Comparison of ENCODE assay signal across 21 cellular contexts in the genomic region with DNA sequence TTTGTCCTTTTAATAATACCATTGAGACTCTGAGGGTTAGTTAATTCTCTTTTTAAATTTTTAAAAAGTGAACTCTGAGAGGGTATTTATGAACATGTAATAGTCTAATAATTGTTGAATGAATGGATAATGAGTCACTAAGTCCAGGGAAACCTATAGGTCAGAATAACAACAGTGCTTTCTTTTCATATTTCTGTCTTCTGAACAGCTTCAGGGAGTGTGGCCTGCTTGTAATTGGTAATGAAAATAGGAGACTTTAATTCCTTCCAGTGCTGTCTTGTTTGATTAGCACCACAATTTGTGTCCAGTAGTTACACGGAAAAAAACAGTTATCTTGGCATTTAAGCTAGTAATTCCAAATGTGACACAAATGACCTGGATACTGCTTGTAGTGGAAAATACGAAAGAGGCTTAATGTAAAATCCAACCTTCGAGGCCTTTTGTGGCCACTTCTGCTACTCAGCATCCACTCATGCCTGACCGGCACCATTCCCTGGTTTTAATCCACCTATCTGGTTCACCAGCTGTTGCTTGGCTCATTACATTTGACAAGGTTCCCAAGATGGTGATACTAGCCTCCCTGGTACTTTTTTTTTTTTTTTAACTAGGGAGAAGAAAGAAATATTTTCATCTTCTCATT.
DNase-seq lines count a peak whose midpoint lies in the region; ATAC-seq and TF ChIP-seq lines count a peak whose summit lies in the region.
"Had no signal": no experiment of that assay in that cellular context is flagged by ENCODE, and none has a peak within 500 bp of the region (broad histone marks: within the 10 kb centered on the region; RNA-seq: fewer than 3 reads in every experiment).

No MANE protein-coding gene starts in this region.

- no peaks in the 10 kb centered on the region for H3K9me3 ChIP-seq in SK-N-SH
- H3K9me3 ChIP-seq: upper lobe of left lung had no signal

- H3K27me3 ChIP-seq in SK-N-SH (ENCODE audit: insufficient read depth): no peaks in the 10 kb centered on the region
- H3K27me3 ChIP-seq: BLaER1, neural progenitor cell, upper lobe of left lung had no signal

- no peaks in the 10 kb centered on the region for H3K79me2 ChIP-seq in SK-N-SH (ENCODE audit: insufficient read depth)

- H3K9me2 ChIP-seq in SK-N-SH: no peaks in the 10 kb centered on the region

- no peak for TF ChIP-seq CTCF in SK-N-SH (IDR thresholded peaks at IDR 0.05)

- TF ChIP-seq EP300 in SK-N-SH (IDR thresholded peaks at IDR 0.05; ENCODE audit: borderline replicate concordance in 1 of 2, low read depth in 1 of 2, low read length in 1 of 2): no peak

- H3K27ac ChIP-seq in SK-N-SH (ENCODE audit: low read depth in 2 of 2, low read length in 1 of 2): peak overlapping the region in 1 of 2 experiments; percentile 11; a peak in 1 of 4 replicates
- H3K27ac ChIP-seq: A549, BLaER1, neural progenitor cell, SK-N-MC, skin epidermis, upper lobe of left lung had no signal

- peaks cover 9% of the 10 kb centered on the region for H3F3A ChIP-seq in SK-N-SH (replicated peaks; ENCODE audit: insufficient read depth)

- no peak overlapping the region for H2AFZ ChIP-seq in SK-N-SH (ENCODE audit: low read depth)
- H2AFZ ChIP-seq: neural progenitor cell had no signal

- WGBS in SK-N-SH (ENCODE audit: low lambda C conversion rate): 67% methylated on average over 4 of the region's 4 CpGs

- ATAC-seq in left lobe of liver: no peak
- ATAC-seq in activated CD4-positive, CD25-positive, alpha-beta regulatory T cell treated with anti-CD3 and anti-CD28 coated beads, Interleukin-2, amount 50 U/mL, for 24 hours: no peak

- H4K20me1 ChIP-seq in SK-N-SH (ENCODE audit: insufficient read depth): no peaks in the 10 kb centered on the region
- H4K20me1 ChIP-seq: BLaER1 had no signal

- H3K36me3 ChIP-seq in SK-N-SH (replicated peaks in 1 of 2; ENCODE audit: control insufficient read depth in 1 of 2, insufficient read depth in 2 of 2, low read length in 1 of 2): no peaks in the 10 kb centered on the region
- H3K36me3 ChIP-seq: BLaER1, neural progenitor cell, upper lobe of left lung had no signal

- DNase-seq in ACHN (peak; percentile 89), ELR (ENCODE audit: low read depth) (peak; percentile 26), SK-N-SH (no peak), left kidney (ENCODE audit: low read depth, low spot score) (peak; percentile 18), NCI-H2029 treated with DMSO at 0.1 percent for 48 hours (lab: John Stamatoyannopoulos, UW) (no peak), left lobe of liver (ENCODE audit: low spot score) (no peak), SIG-M5 (lab: John Stamatoyannopoulos, UW) (no peak)
- DNase-seq: activated CD4-positive, alpha-beta T cell treated with anti-CD3 and anti-CD28 coated beads, Interleukin-2, amount 10 ng/mL, durations not matched to agents 7 days and 5 days; activated naive CD4-positive, alpha-beta T cell treated with anti-CD3 and anti-CD28 coated beads for 36 hours; Calu3; GDM1; NCI-H1105 treated with DMSO at 0.1 percent for 48 hours; NCI-H510A treated with DMSO at 0.1 percent for 48 hours; stimulated activated CD4-positive, alpha-beta T cell treated with anti-CD3 and anti-CD28 coated beads, Interleukin-1b, Interleukin-23, amount 100 ng/mL, for 48 hours; upper lobe of left lung had no signal

- CTCF ChIA-PET in SK-N-SH (lab: Yijun Ruan, JAX): interaction anchor here (1.2 kb wide), 1 partner anchor 46 kb away, joined by 3 read pairs; no protein-coding TSS in a partner anchor

- no peak overlapping the region for H3K4me3 ChIP-seq in SK-N-SH (ENCODE audit: low read depth in 2 of 2, low read length in 1 of 2)
- H3K4me3 ChIP-seq: A549, BLaER1, neural progenitor cell, SK-N-MC, skin epidermis, upper lobe of left lung had no signal

- no peak overlapping the region for H3K9ac ChIP-seq in SK-N-SH
- H3K9ac ChIP-seq: BLaER1, neural progenitor cell had no signal

- in situ Hi-C loops in ACHN (cut with HindIII; ENCODE audit: low pct_ligation_motif_present, low pct_unique_long_range_greater_than_20kb, low sequenced_read_pairs): no loop called here

- POLR2A ChIA-PET in SK-N-SH (lab: Yijun Ruan, JAX): no interaction called here

- no peak for TF ChIP-seq RAD21 in SK-N-SH (IDR thresholded peaks at IDR 0.05; ENCODE audit: low read length)

- peak overlapping the region; percentile 21 for H3K4me2 ChIP-seq in SK-N-SH
- H3K4me2 ChIP-seq: A549, BLaER1, neural progenitor cell had no signal

- H3K4me1 ChIP-seq in SK-N-SH (ENCODE audit: control insufficient read depth in 1 of 2, insufficient read depth in 2 of 2, low read depth in 1 of 2, low read length in 1 of 2): peaks cover 0 to 12% of the 10 kb centered on the region in 2 experiments; a peak in 1 of 4 replicates
- H3K4me1 ChIP-seq: A549, BLaER1, neural progenitor cell, upper lobe of left lung had no signal

TF ChIP-seq in SK-N-SH, 30 proteins besides CTCF, POLR2A, EP300 and RAD21:
- TF ChIP-seq, protein P1, sequence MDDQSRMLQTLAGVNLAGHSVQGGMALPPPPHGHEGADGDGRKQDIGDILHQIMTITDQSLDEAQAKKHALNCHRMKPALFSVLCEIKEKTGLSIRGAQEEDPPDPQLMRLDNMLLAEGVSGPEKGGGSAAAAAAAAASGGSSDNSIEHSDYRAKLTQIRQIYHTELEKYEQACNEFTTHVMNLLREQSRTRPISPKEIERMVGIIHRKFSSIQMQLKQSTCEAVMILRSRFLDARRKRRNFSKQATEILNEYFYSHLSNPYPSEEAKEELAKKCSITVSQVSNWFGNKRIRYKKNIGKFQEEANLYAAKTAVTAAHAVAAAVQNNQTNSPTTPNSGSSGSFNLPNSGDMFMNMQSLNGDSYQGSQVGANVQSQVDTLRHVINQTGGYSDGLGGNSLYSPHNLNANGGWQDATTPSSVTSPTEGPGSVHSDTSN (IDR thresholded peaks at IDR 0.05): 0 out of 2 replicates have a peak, but pooled peaks have one; percentile 6
- TF ChIP-seq, protein P2, sequence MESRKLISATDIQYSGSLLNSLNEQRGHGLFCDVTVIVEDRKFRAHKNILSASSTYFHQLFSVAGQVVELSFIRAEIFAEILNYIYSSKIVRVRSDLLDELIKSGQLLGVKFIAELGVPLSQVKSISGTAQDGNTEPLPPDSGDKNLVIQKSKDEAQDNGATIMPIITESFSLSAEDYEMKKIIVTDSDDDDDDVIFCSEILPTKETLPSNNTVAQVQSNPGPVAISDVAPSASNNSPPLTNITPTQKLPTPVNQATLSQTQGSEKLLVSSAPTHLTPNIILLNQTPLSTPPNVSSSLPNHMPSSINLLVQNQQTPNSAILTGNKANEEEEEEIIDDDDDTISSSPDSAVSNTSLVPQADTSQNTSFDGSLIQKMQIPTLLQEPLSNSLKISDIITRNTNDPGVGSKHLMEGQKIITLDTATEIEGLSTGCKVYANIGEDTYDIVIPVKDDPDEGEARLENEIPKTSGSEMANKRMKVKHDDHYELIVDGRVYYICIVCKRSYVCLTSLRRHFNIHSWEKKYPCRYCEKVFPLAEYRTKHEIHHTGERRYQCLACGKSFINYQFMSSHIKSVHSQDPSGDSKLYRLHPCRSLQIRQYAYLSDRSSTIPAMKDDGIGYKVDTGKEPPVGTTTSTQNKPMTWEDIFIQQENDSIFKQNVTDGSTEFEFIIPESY (IDR thresholded peaks at IDR 0.05; ENCODE audit: borderline replicate concordance, low read depth): no peak
- TF ChIP-seq, protein P3, sequence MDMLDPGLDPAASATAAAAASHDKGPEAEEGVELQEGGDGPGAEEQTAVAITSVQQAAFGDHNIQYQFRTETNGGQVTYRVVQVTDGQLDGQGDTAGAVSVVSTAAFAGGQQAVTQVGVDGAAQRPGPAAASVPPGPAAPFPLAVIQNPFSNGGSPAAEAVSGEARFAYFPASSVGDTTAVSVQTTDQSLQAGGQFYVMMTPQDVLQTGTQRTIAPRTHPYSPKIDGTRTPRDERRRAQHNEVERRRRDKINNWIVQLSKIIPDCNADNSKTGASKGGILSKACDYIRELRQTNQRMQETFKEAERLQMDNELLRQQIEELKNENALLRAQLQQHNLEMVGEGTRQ (IDR thresholded peaks at IDR 0.05; ENCODE audit: borderline replicate concordance, low read depth, low read length): no peak
- TF ChIP-seq FOSL2 (IDR thresholded peaks at IDR 0.05; ENCODE audit: borderline replicate concordance, low read depth) (0 out of 2 replicates have a peak, but pooled peaks have one; percentile 10), NRF1 (IDR thresholded peaks at IDR 0.05; ENCODE audit: low read depth, low read length) (no peak), TEAD4 (IDR thresholded peaks at IDR 0.05; ENCODE audit: borderline replicate concordance, insufficient read depth) (no peak), YY1 (IDR thresholded peaks at IDR 0.05; ENCODE audit: low read depth) (no peak), NFIC (IDR thresholded peaks at IDR 0.05; ENCODE audit: borderline replicate concordance) (no peak), ELF1 (IDR thresholded peaks at IDR 0.05) (no peak)
- TF ChIP-seq, protein P4, sequence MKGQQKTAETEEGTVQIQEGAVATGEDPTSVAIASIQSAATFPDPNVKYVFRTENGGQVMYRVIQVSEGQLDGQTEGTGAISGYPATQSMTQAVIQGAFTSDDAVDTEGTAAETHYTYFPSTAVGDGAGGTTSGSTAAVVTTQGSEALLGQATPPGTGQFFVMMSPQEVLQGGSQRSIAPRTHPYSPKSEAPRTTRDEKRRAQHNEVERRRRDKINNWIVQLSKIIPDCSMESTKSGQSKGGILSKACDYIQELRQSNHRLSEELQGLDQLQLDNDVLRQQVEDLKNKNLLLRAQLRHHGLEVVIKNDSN (IDR thresholded peaks at IDR 0.05; ENCODE audit: borderline replicate concordance, low read depth): no peak

Comparison
In these comparisons a context has a peak if more than half of its experiments do, and no peak if none do; other contexts are left out.
1. DNase-seq: peak in ACHN (single experiment), ELR (single experiment) and left kidney (single experiment); none in SK-N-SH (single experiment), NCI-H2029 treated with DMSO at 0.1 percent for 48 hours (single experiment), left lobe of liver (single experiment) and SIG-M5 (single experiment).